In genomic region chr6:137486388-137486787, GRCh38 we compare ENCODE assay signal across 20 cellular contexts. TPM values are rescaled to one million over a fixed set of nuclear protein-coding genes. Genes with fewer than 3 reads are reported as not detected.
DNase-seq lines count a peak whose midpoint lies in the region; ATAC-seq and TF ChIP-seq lines count a peak whose summit lies in the region.
"Had no signal": no experiment of that assay in that cellular context is flagged by ENCODE, and none has a peak within 500 bp of the region (broad histone marks: within the 10 kb centered on the region; RNA-seq: fewer than 3 reads in every experiment).

No MANE protein-coding gene starts in this region.

- no peaks in the 10 kb centered on the region for H3K36me3 ChIP-seq in iPS-20b (ENCODE audit: insufficient read depth, low read depth, low read length)
- H3K36me3 ChIP-seq in esophagus squamous epithelium, result no peaks in the 10 kb centered on the region
- H3K36me3 ChIP-seq: Peyer's patch had no signal

- H3K9me3 ChIP-seq in iPS-20b (ENCODE audit: insufficient read depth, low read depth, low read length) (no peaks in the 10 kb centered on the region), esophagus squamous epithelium (no peaks in the 10 kb centered on the region)
- H3K9me3 ChIP-seq: Peyer's patch had no signal

- H3K4me3 ChIP-seq in iPS-20b (ENCODE audit: low read length) (peak overlapping the region; percentile 77; the same call in 1 of the 2 replicates), esophagus squamous epithelium (no peak overlapping the region)
- H3K4me3 ChIP-seq: GM12878, Peyer's patch had no signal

- H3K9ac ChIP-seq in iPS-20b (ENCODE audit: low read depth, low read length), result no peak overlapping the region

- H3K27ac ChIP-seq in iPS-20b (ENCODE audit: low read length) (no peak overlapping the region), esophagus squamous epithelium (no peak overlapping the region)
- H3K27ac ChIP-seq: Peyer's patch had no signal

- H3K4me3 Mint-ChIP-seq in activated CD4-positive, alpha-beta T cell treated with anti-CD3 and anti-CD28 coated beads, Interleukin-2, amount 10 ng/mL, durations not matched to agents 24 days and 14 days, result no peak overlapping the region

- H3K27me3 ChIP-seq in iPS-20b (ENCODE audit: insufficient read depth, low read length), result peaks cover 91% of the 10 kb centered on the region
- H3K27me3 ChIP-seq in esophagus squamous epithelium, result peaks cover 0 to 93% (median 37%) of the 10 kb centered on the region in 4 donors

- peaks cover 71% of the 10 kb centered on the region for H3K27me3 Mint-ChIP-seq in activated CD4-positive, alpha-beta T cell treated with anti-CD3 and anti-CD28 coated beads, Interleukin-2, amount 10 ng/mL, durations not matched to agents 24 days and 14 days

- WGBS in esophagus squamous epithelium, 2 donors, result 23 to 25% methylated on average over 6 of the region's 6 CpGs

- TF ChIP-seq POLR2A in esophagus squamous epithelium (IDR thresholded peaks at IDR 0.05), result no peak

- DNase-seq in activated CD4-positive, alpha-beta T cell treated with anti-CD3 and anti-CD28 coated beads, Interleukin-2, amount 10 ng/mL, durations not matched to agents 24 days and 14 days, result peak; percentile 47
- no peak for DNase-seq in activated CD4-positive, alpha-beta T cell treated with anti-CD3 and anti-CD28 coated beads for 1 hour
- DNase-seq in NCI-H748 treated with DMSO at 0.1 percent for 48 hours (lab: John Stamatoyannopoulos, UW), result peak; percentile 43
- DNase-seq in hepatic stellate cell (ENCODE audit: low spot score), result no peak
- DNase-seq in esophagus squamous epithelium (lab: John Stamatoyannopoulos, UW), result no peak
- DNase-seq: C1 segment of cervical spinal cord, DND-41, GDM1, Kasumi-1, MM.1S, NCI-H1436, NCI-H2029, NCI-H510A, Peyer's patch, SHP77 had no signal

- TF ChIP-seq CTCF in esophagus squamous epithelium (IDR thresholded peaks at IDR 0.05), result no peak

- no peak overlapping the region for H3K27ac Mint-ChIP-seq in activated CD4-positive, alpha-beta T cell treated with anti-CD3 and anti-CD28 coated beads, Interleukin-2, amount 10 ng/mL, durations not matched to agents 24 days and 14 days

- ATAC-seq in HG02884 (IDR thresholded peaks at IDR 0.05; ENCODE audit: unreplicated experiment), result no peak
- ATAC-seq: GM12878, SK-N-SH treated with all-trans-retinoic acid at 6 μM for 48 hours had no signal

- H3K4me1 Mint-ChIP-seq in activated CD4-positive, alpha-beta T cell treated with anti-CD3 and anti-CD28 coated beads, Interleukin-2, amount 10 ng/mL, durations not matched to agents 24 days and 14 days, result peaks cover 8% of the 10 kb centered on the region

- intact Hi-C loops in activated CD4-positive, alpha-beta T cell treated with anti-CD3 and anti-CD28 coated beads, Interleukin-2, amount 10 ng/mL, durations not matched to agents 24 days and 14 days (cut with micrococcal nuclease), result no loop called here
- intact Hi-C loops in esophagus squamous epithelium (cut with DNase I), result no loop called here

- peaks cover 25% of the 10 kb centered on the region for H3K4me1 ChIP-seq in iPS-20b (ENCODE audit: insufficient read depth, low read length)
- peaks cover 11 to 23% (median 14%) of the 10 kb centered on the region in 3 donors for H3K4me1 ChIP-seq in esophagus squamous epithelium

- H3K9me3 Mint-ChIP-seq in activated CD4-positive, alpha-beta T cell treated with anti-CD3 and anti-CD28 coated beads, Interleukin-2, amount 10 ng/mL, durations not matched to agents 24 days and 14 days, result no peaks in the 10 kb centered on the region

- peaks cover 1% of the 10 kb centered on the region for H3K36me3 Mint-ChIP-seq in activated CD4-positive, alpha-beta T cell treated with anti-CD3 and anti-CD28 coated beads, Interleukin-2, amount 10 ng/mL, durations not matched to agents 24 days and 14 days (ENCODE audit: low read depth)

RNA-seq across cellular contexts. Expression of gene OLIG3, which starts 7.8 kb away (rescaled TPM):
- total RNA-seq in activated CD4-positive, alpha-beta T cell treated with anti-CD3 and anti-CD28 coated beads, Interleukin-2, amount 10 ng/mL, durations not matched to agents 24 days and 14 days, result not detected in 2 replicates
- total RNA-seq in esophagus squamous epithelium, result not detected
- total RNA-seq: GM12878, H4, Peyer's patch had no signal

Comparison
In these comparisons a context has a peak if more than half of its experiments do, and no peak if none do; other contexts are left out.
1. DNase-seq: peak in activated CD4-positive, alpha-beta T cell treated with anti-CD3 and anti-CD28 coated beads, Interleukin-2, amount 10 ng/mL, durations not matched to agents 24 days and 14 days (single experiment) and NCI-H748 treated with DMSO at 0.1 percent for 48 hours (single experiment); none in activated CD4-positive, alpha-beta T cell treated with anti-CD3 and anti-CD28 coated beads for 1 hour (single experiment), hepatic stellate cell (single experiment) and esophagus squamous epithelium (single experiment).